Comparison of ENCODE assay signal across 9 cellular contexts in the genomic region with DNA sequence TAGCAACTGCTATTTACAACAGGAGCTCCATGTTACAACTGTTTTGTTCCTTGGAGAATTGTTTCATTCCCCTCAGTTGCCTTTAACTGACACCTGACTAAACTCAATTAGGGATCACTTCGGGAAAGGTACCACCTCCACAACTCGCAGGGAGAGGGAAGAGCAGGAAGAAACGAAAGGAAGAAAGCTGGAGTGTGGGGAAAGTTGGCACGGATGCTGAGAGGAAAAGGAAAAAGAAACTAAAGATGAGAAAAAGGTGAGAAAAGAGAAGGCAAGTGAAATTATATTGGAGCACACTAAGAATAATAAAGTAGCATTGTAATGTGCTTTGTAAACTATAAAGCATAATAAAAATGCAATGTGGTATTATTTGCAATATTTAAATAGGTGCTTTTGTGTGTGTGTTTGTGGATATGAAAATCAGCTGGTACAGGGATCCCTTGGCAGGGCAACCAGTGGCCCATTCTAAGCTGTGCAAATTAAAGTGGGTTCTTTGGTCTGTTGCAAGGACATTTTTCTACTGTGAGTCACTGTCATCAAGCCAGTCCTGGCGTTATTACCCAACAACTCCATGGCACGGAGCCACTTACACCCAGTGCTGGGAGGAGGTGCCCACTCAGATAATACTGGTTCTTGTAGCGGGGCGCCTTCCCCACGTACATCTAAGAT. TPM values are rescaled to one million over a fixed set of nuclear protein-coding genes. Genes with fewer than 3 reads are reported as not detected.
DNase-seq lines count a peak whose midpoint lies in the region; ATAC-seq and TF ChIP-seq lines count a peak whose summit lies in the region.
"Had no signal": no experiment of that assay in that cellular context is flagged by ENCODE, and none has a peak within 500 bp of the region (broad histone marks: within the 10 kb centered on the region; RNA-seq: fewer than 3 reads in every experiment).

No MANE protein-coding gene starts in this region.

- no peak overlapping the region for H3K4me3 ChIP-seq in lower leg skin (ENCODE audit: low read depth, poor library complexity, severe bottlenecking)
- H3K4me3 ChIP-seq in tibial nerve = peak overlapping the region in 2 of 4 donors; percentile 18 to 19

- peak overlapping the region; percentile 64 for H3K27ac Mint-ChIP-seq in central memory CD8-positive, alpha-beta T cell (ENCODE audit: low read depth)

- WGBS in lower leg skin, 2 donors = 27 to 32% methylated on average over 9 of the region's 9 CpGs
- 27 to 28% methylated on average over 9 of the region's 9 CpGs for WGBS in tibial nerve, 2 donors

- TF ChIP-seq POLR2A in lower leg skin (IDR thresholded peaks at IDR 0.05) (no peak), tibial nerve (IDR thresholded peaks at IDR 0.05) (peak in 1 of 2 donors; percentile 37)

- no peak for ATAC-seq in central memory CD8-positive, alpha-beta T cell (replicated peaks; ENCODE audit: extremely low read depth, poor library complexity, severe bottlenecking)

- peak overlapping the region; percentile 66 to 86 (median 74) for H3K27ac ChIP-seq in tibial nerve
- H3K27ac ChIP-seq: parathyroid adenoma had no signal

- TF ChIP-seq CTCF in lower leg skin (IDR thresholded peaks at IDR 0.05) = no peak
- no peak for TF ChIP-seq CTCF in tibial nerve (IDR thresholded peaks at IDR 0.05)

- no peak overlapping the region for H3K4me3 Mint-ChIP-seq in central memory CD8-positive, alpha-beta T cell

- intact Hi-C loops in lower leg skin (cut with DNase I; ENCODE audit: low total_unique reads) = no loop called here

- DNase-seq in DMS79 (lab: John Stamatoyannopoulos, UW) (peak; percentile 45), NCI-H460 (ENCODE audit: extremely low read depth, low read depth) (peak; percentile 88), lower leg skin (ENCODE audit: low spot score in 2 of 2) (peak; percentile 87 to 97), tibial nerve (ENCODE audit: low spot score in 2 of 2) (peak; percentile 82 to 86), NK-92 (lab: John Stamatoyannopoulos, UW; ENCODE audit: unreplicated experiment) (no peak), germinal center (ENCODE audit: low spot score) (no peak), NCI-H748 (lab: John Stamatoyannopoulos, UW; ENCODE audit: unreplicated experiment) (no peak)
- DNase-seq in central memory CD8-positive, alpha-beta T cell (ENCODE audit: low spot score in 2 of 2) = no peak

- peaks cover 2% of the 10 kb centered on the region for H3K36me3 Mint-ChIP-seq in central memory CD8-positive, alpha-beta T cell (ENCODE audit: insufficient read depth)

- H3K27me3 ChIP-seq in tibial nerve = no peaks in the 10 kb centered on the region

- H3K4me1 Mint-ChIP-seq in central memory CD8-positive, alpha-beta T cell = peaks cover 19% of the 10 kb centered on the region

- H3K27me3 Mint-ChIP-seq in central memory CD8-positive, alpha-beta T cell = no peaks in the 10 kb centered on the region

- no peaks in the 10 kb centered on the region for H3K9me3 Mint-ChIP-seq in central memory CD8-positive, alpha-beta T cell

- H3K4me1 ChIP-seq in tibial nerve = peaks cover 0 to 74% (median 60%) of the 10 kb centered on the region in 4 donors

- H3K36me3 ChIP-seq in tibial nerve = peaks cover 0 to 7% (median 0%) of the 10 kb centered on the region in 3 donors

- TF ChIP-seq EP300 in tibial nerve (IDR thresholded peaks at IDR 0.05) = peak; percentile 42 to 96

- no peaks in the 10 kb centered on the region for H3K9me3 ChIP-seq in tibial nerve

RNA-seq across cellular contexts. Expression of a gene that starts 45.9 kb away (rescaled TPM):
- 20.6 and 24.3 TPM in 2 replicates for total RNA-seq in NCI-H460 (2014; rRNA removed; shearing (Covaris generic))
- polyA plus RNA-seq in NCI-H460 (2014; cell fraction: nucleus; rRNA removed) = 7.7 and 9.1 TPM in 2 replicates
- total RNA-seq in lower leg skin (10 to 100 TPM in 2 of 4 donors, 1 to 10 TPM in 2; 4.5 to 14.9 (median 10.4) TPM), tibial nerve (10 to 100 TPM; 24.9 to 41.1 (median 29.7) TPM)

Comparison
In these comparisons a context has a peak if more than half of its experiments do, and no peak if none do; other contexts are left out.
1. DNase-seq: peak in DMS79 (single experiment), NCI-H460 (single experiment), lower leg skin (2 of 2) and tibial nerve (2 of 2); none in central memory CD8-positive, alpha-beta T cell (0 of 2), NK-92 (single experiment), germinal center (single experiment) and NCI-H748 (single experiment).